Comparison of ENCODE assay signal across 8 cellular contexts in genomic region chr20:58851221-58851968, GRCh38. TPM values are rescaled to one million over a fixed set of nuclear protein-coding genes. Genes with fewer than 3 reads are reported as not detected.
A peak's percentile ranks its signal among the peaks of the same experiment; 100 is the strongest.
DNase-seq lines count a peak whose midpoint lies in the region; TF ChIP-seq lines count a peak whose summit lies in the region.

No MANE protein-coding gene starts in this region.

- TF ChIP-seq CTCF in KMS-11 (conservative IDR thresholded peaks at IDR 0.05; ENCODE audit: low read depth, low read length) (no peak), neural cell (IDR thresholded peaks at IDR 0.05; ENCODE audit: poor library complexity, severe bottlenecking) (no peak)

- peaks cover 14% of the 10 kb centered on the region for H3K27me3 ChIP-seq in CD4-positive, alpha-beta memory T cell (ENCODE audit: insufficient read depth, low read length)
- no peaks in the 10 kb centered on the region for H3K27me3 ChIP-seq in KMS-11 (ENCODE audit: insufficient read depth, low read depth)
- peaks cover 21% of the 10 kb centered on the region for H3K27me3 ChIP-seq in effector memory CD4-positive, alpha-beta T cell (replicated peaks; ENCODE audit: control insufficient read depth, insufficient read depth, low read length, poor library complexity, severe bottlenecking)
- peaks cover 56% of the 10 kb centered on the region for H3K27me3 ChIP-seq in neural cell (ENCODE audit: insufficient read depth, low read depth, low read length)

- intact Hi-C loops in CD4-positive, alpha-beta memory T cell (cut with micrococcal nuclease) = loop anchor here (5.0 kb wide), 1 partner anchor 614 kb away; no protein-coding TSS in a partner anchor

- H2AFZ ChIP-seq in KMS-11 (ENCODE audit: low read depth) (peak overlapping the region; percentile 89), neural cell (ENCODE audit: low read depth, low read length) (no peak overlapping the region)

- peak overlapping the region; percentile 53 for H3K4me2 ChIP-seq in KMS-11
- no peak overlapping the region for H3K4me2 ChIP-seq in neural cell (ENCODE audit: low read length)

- no peak for TF ChIP-seq RAD21 in neural cell (conservative IDR thresholded peaks at IDR 0.05)

- H3K27me3 Mint-ChIP-seq in CD4-positive, alpha-beta memory T cell = peaks cover 30% of the 10 kb centered on the region in 2 donors

- peaks cover 5 to 25% (median 16%) of the 10 kb centered on the region in 4 donors for H3K4me1 Mint-ChIP-seq in CD4-positive, alpha-beta memory T cell

- H3K9ac ChIP-seq in KMS-11 (no peak overlapping the region), neural cell (ENCODE audit: low read length) (no peak overlapping the region)

- no peaks in the 10 kb centered on the region for H3K9me3 ChIP-seq in CD4-positive, alpha-beta memory T cell (ENCODE audit: control insufficient read depth in 1 of 2, low read length in 2 of 2)
- H3K9me3 ChIP-seq in effector memory CD4-positive, alpha-beta T cell (ENCODE audit: control insufficient read depth, low read length) = no peaks in the 10 kb centered on the region
- peaks cover 4% of the 10 kb centered on the region for H3K9me3 ChIP-seq in neural cell (ENCODE audit: low read length)

- no peaks in the 10 kb centered on the region for H3K36me3 ChIP-seq in CD4-positive, alpha-beta memory T cell (ENCODE audit: insufficient read depth, low read length)
- no peaks in the 10 kb centered on the region for H3K36me3 ChIP-seq in KMS-11 (ENCODE audit: insufficient read depth)
- no peaks in the 10 kb centered on the region for H3K36me3 ChIP-seq in effector memory CD4-positive, alpha-beta T cell (ENCODE audit: control insufficient read depth, insufficient read depth, low read length)
- no peaks in the 10 kb centered on the region for H3K36me3 ChIP-seq in neural cell (ENCODE audit: insufficient read depth, low read length)

- H3K4me3 ChIP-seq in CD4-positive, alpha-beta memory T cell (ENCODE audit: low read length in 2 of 2) = peak overlapping the region in 1 of 2 donors; percentile 46
- H3K4me3 ChIP-seq in KMS-11 (IDR thresholded peaks at IDR 0.05; ENCODE audit: insufficient read depth, low read depth, low read length) = no peak overlapping the region
- peak overlapping the region; percentile 39 for H3K4me3 ChIP-seq in effector memory CD4-positive, alpha-beta T cell (ENCODE audit: insufficient read depth, low read depth, low read length, poor library complexity, severe bottlenecking)
- peak overlapping the region; percentile 66 for H3K4me3 ChIP-seq in neural cell (ENCODE audit: low read length)

- TF ChIP-seq EP300 in neural cell (conservative IDR thresholded peaks at IDR 0.05; ENCODE audit: poor library complexity, severe bottlenecking) = no peak

- H4K20me1 ChIP-seq in KMS-11 (ENCODE audit: insufficient read depth) = no peaks in the 10 kb centered on the region
- no peaks in the 10 kb centered on the region for H4K20me1 ChIP-seq in neural cell (ENCODE audit: insufficient read depth)

- CTCF ChIA-PET in CD4-positive, alpha-beta memory T cell (lab: Charles Lee; ENCODE audit: partially characterized antibody) = interaction anchor here (0.8 to 1.2 kb wide), 3 partner anchors 193 to 370 kb away, joined by 3 to 5 read pairs (median 4); partner anchors contain the start of gene STX16

- no peaks in the 10 kb centered on the region for H3K9me2 ChIP-seq in neural cell (ENCODE audit: insufficient read depth, low read length)

- no peaks in the 10 kb centered on the region for H3F3A ChIP-seq in neural cell (ENCODE audit: insufficient read depth, low read length, poor library complexity, severe bottlenecking)

- H3K36me3 Mint-ChIP-seq in CD4-positive, alpha-beta memory T cell = peaks cover 0 to 2% of the 10 kb centered on the region in 2 donors

- H3K4me3 Mint-ChIP-seq in CD4-positive, alpha-beta memory T cell = peak overlapping the region; percentile 86 to 95 (median 90)

- no peak overlapping the region for H3K27ac ChIP-seq in CD4-positive, alpha-beta memory T cell (ENCODE audit: low read depth, low read length)
- H3K27ac ChIP-seq in KMS-11 = no peak overlapping the region
- H3K27ac ChIP-seq in effector memory CD4-positive, alpha-beta T cell (ENCODE audit: insufficient read depth, low read length, poor library complexity, severe bottlenecking) = no peak overlapping the region
- no peak overlapping the region for H3K27ac ChIP-seq in neural cell (ENCODE audit: low read length)

- H3K79me2 ChIP-seq in KMS-11 (ENCODE audit: insufficient read depth, low read depth) = no peaks in the 10 kb centered on the region
- no peaks in the 10 kb centered on the region for H3K79me2 ChIP-seq in neural cell (replicated peaks; ENCODE audit: insufficient read depth, low read length)

- DNase-seq in CD4-positive, alpha-beta memory T cell = no peak
- no peak for DNase-seq in effector memory CD4-positive, alpha-beta T cell
- DNase-seq in effector CD4-positive, alpha-beta T cell = no peak
- DNase-seq in activated effector memory CD4-positive, alpha-beta T cell treated with Interleukin-2 at 50 U/mL for 16 hours = no peak
- DNase-seq in COR-L47 (lab: John Stamatoyannopoulos, UW) = no peak
- DNase-seq in OCI-M2 (lab: John Stamatoyannopoulos, UW; ENCODE audit: unreplicated experiment) = no peak

- H3K27ac Mint-ChIP-seq in CD4-positive, alpha-beta memory T cell = no peak overlapping the region

- POLR2A ChIA-PET in CD4-positive, alpha-beta memory T cell (lab: Charles Lee; ENCODE audit: partially characterized antibody) = interaction anchor here (0.9 to 1.5 kb wide), 2 partner anchors 200 to 463 kb away, joined by 3 to 4 read pairs; partner anchors contain the start of genes STX16 and VAPB

- H3K9me3 Mint-ChIP-seq in CD4-positive, alpha-beta memory T cell = no peaks in the 10 kb centered on the region

- peaks cover 16% of the 10 kb centered on the region for H3K4me1 ChIP-seq in CD4-positive, alpha-beta memory T cell (ENCODE audit: insufficient read depth, low read length)
- no peaks in the 10 kb centered on the region for H3K4me1 ChIP-seq in KMS-11 (ENCODE audit: low read depth, poor library complexity, severe bottlenecking)
- H3K4me1 ChIP-seq in effector memory CD4-positive, alpha-beta T cell (ENCODE audit: control insufficient read depth, insufficient read depth, low read length, poor library complexity, severe bottlenecking) = peaks cover 13% of the 10 kb centered on the region

TF ChIP-seq in neural cell, 6 proteins besides CTCF, POLR2A, EP300 and RAD21:
- TF ChIP-seq TAF1 (IDR thresholded peaks at IDR 0.05; ENCODE audit: low read depth) = no peak
- no peak for TF ChIP-seq SMC3 (conservative IDR thresholded peaks at IDR 0.05; ENCODE audit: poor library complexity)
- no peak for TF ChIP-seq POLR2AphosphoS5 (IDR thresholded peaks at IDR 0.05)
- no peak for TF ChIP-seq REST (IDR thresholded peaks at IDR 0.05; ENCODE audit: borderline replicate concordance)
- TF ChIP-seq MXI1 (conservative IDR thresholded peaks at IDR 0.05; ENCODE audit: poor library complexity, severe bottlenecking) = no peak
- no peak for TF ChIP-seq EZH2 (IDR thresholded peaks at IDR 0.05; ENCODE audit: borderline replicate concordance, insufficient read depth, low read length, poor library complexity, severe bottlenecking)

RNA-seq across cellular contexts. Expression of gene GNAS-AS1, which starts 0.7 kb away (rescaled TPM):
- total RNA-seq in CD4-positive, alpha-beta memory T cell = 1 to 10 TPM in 1 of 2 experiments, under 1 TPM in 1; 0.94 to 1.1 TPM
- polyA plus RNA-seq in CD4-positive, alpha-beta memory T cell = not detected
- 0.64 TPM in 1 of 2 replicates, not detected in the other for polyA plus RNA-seq in neural cell
- 0.49 and 1.3 TPM in 2 replicates for polyA minus RNA-seq in neural cell

RNA-seq across cellular contexts. Expression of gene GNAS, which starts 1.1 kb away (rescaled TPM):
- 100 to 1,000 TPM; 641 to 645 TPM for total RNA-seq in CD4-positive, alpha-beta memory T cell
- 100 to 1,000 TPM in 1 of 2 donors, 10 to 100 TPM in 1; 70.1 to 184 TPM for polyA plus RNA-seq in CD4-positive, alpha-beta memory T cell
- polyA plus RNA-seq in neural cell = 958 and 975 TPM in 2 replicates
- 657 and 755 TPM in 2 replicates for polyA minus RNA-seq in neural cell
